In genomic region chr11:69000831-69001245, GRCh38 we compare ENCODE assay signal across 8 cellular contexts. TPM values are rescaled to one million over a fixed set of nuclear protein-coding genes. Genes with fewer than 3 reads are reported as not detected.
DNase-seq lines count a peak whose midpoint lies in the region; ATAC-seq and TF ChIP-seq lines count a peak whose summit lies in the region.

No MANE protein-coding gene starts in this region.

- no peaks in the 10 kb centered on the region for H4K20me1 ChIP-seq in GM23338 (replicated peaks; ENCODE audit: insufficient read depth)

- peak; percentile 37 for DNase-seq in GM23338 (ENCODE audit: low spot score)
- DNase-seq in SW480 (ENCODE audit: low spot score), result peak; percentile 76
- DNase-seq in glomerular endothelial cell (ENCODE audit: extremely low read depth, low read depth, low spot score), result peak; percentile 31
- no peak for DNase-seq in gastrocnemius medialis
- no peak for DNase-seq in NCI-H2081 (lab: John Stamatoyannopoulos, UW)
- no peak for DNase-seq in SHP77 treated with DMSO at 0.1 percent for 48 hours (lab: John Stamatoyannopoulos, UW)

- peaks cover 5% of the 10 kb centered on the region; the same call in 2 of the 3 replicates for H3K4me1 Mint-ChIP-seq in GM23338

- H3K27ac Mint-ChIP-seq in GM23338, result no peak overlapping the region

- H3K36me3 ChIP-seq in GM23338 (ENCODE audit: insufficient read depth) (no peaks in the 10 kb centered on the region), gastrocnemius medialis (no peaks in the 10 kb centered on the region)

- H3K4me2 ChIP-seq in GM23338, result no peak overlapping the region

- no peak overlapping the region for H3K4me3 Mint-ChIP-seq in GM23338

- H3K4me3 ChIP-seq in GM23338 (no peak overlapping the region), gastrocnemius medialis (no peak overlapping the region)

- H3K27me3 ChIP-seq in GM23338 (ENCODE audit: insufficient read depth), result no peaks in the 10 kb centered on the region
- peaks cover 0 to 9% (median 3%) of the 10 kb centered on the region in 3 donors for H3K27me3 ChIP-seq in gastrocnemius medialis

- intact Hi-C loops in gastrocnemius medialis (cut with DNase I; ENCODE audit: low total_unique reads), result no loop called here

- peak; percentile 7 to 35; a peak in 2 of 4 replicates for TF ChIP-seq CTCF in GM23338 (conservative IDR thresholded peaks at IDR 0.05; ENCODE audit: low read depth in 2 of 2)
- peak in 4 of 5 experiments; percentile 8 to 36 (median 20) for TF ChIP-seq CTCF in gastrocnemius medialis (IDR thresholded peaks at IDR 0.05 in 4 of 5, conservative IDR thresholded peaks at IDR 0.05 in 1 of 5)

- no peaks in the 10 kb centered on the region for H3K79me2 ChIP-seq in GM23338 (replicated peaks; ENCODE audit: insufficient read depth)

- ATAC-seq in GM23338 (peak; percentile 17; the same call in 2 of the 3 replicates), gastrocnemius medialis (peak; percentile 60 to 77), GM18498 (IDR thresholded peaks at IDR 0.05; ENCODE audit: unreplicated experiment) (no peak), GM21423 (IDR thresholded peaks at IDR 0.05; ENCODE audit: unreplicated experiment) (no peak)

- H3F3A ChIP-seq in GM23338 (replicated peaks; ENCODE audit: low read depth), result no peaks in the 10 kb centered on the region

- H3K4me1 ChIP-seq in GM23338 (ENCODE audit: insufficient read depth) (no peaks in the 10 kb centered on the region), gastrocnemius medialis (no peaks in the 10 kb centered on the region)

- H3K9me2 ChIP-seq in GM23338 (ENCODE audit: insufficient read depth), result no peaks in the 10 kb centered on the region

- no peaks in the 10 kb centered on the region for H3K9me3 ChIP-seq in gastrocnemius medialis

- no peak for TF ChIP-seq POLR2A in gastrocnemius medialis (IDR thresholded peaks at IDR 0.05)

- in situ Hi-C loops in gastrocnemius medialis (cut with MboI; ENCODE audit: low sequenced_read_pairs in 4 of 4), result no loop called here

- H3K9me3 Mint-ChIP-seq in GM23338, result no peaks in the 10 kb centered on the region

- H3K27me3 Mint-ChIP-seq in GM23338 (ENCODE audit: insufficient read depth, low read depth, poor library complexity), result peaks cover 4% of the 10 kb centered on the region

- H3K27ac ChIP-seq in GM23338 (ENCODE audit: low read depth) (no peak overlapping the region), gastrocnemius medialis (peak overlapping the region; percentile 13 to 54 (median 30))

- H2AFZ ChIP-seq in GM23338, result no peak overlapping the region

- peaks cover 3% of the 10 kb centered on the region; the same call in 1 of the 3 replicates for H3K36me3 Mint-ChIP-seq in GM23338 (ENCODE audit: low read depth)

TF ChIP-seq in GM23338, 12 proteins besides CTCF, POLR2A, EP300 and RAD21 (continues in another document):
- TF ChIP-seq CREB1 (CRISPR knock-in tag; IDR thresholded peaks at IDR 0.05; ENCODE audit: low read depth) (no peak), POLR2AphosphoS5 (IDR thresholded peaks at IDR 0.05; ENCODE audit: low read depth) (no peak), ZNF114 (CRISPR knock-in tag; IDR thresholded peaks at IDR 0.05) (no peak), REST (IDR thresholded peaks at IDR 0.05; ENCODE audit: unreplicated experiment) (no peak), NANOG (IDR thresholded peaks at IDR 0.05; ENCODE audit: borderline replicate concordance) (no peak), ETS1 (IDR thresholded peaks at IDR 0.05) (no peak), ZNF331 (CRISPR knock-in tag; IDR thresholded peaks at IDR 0.05; ENCODE audit: low read depth) (no peak), EZH2phosphoT487 (IDR thresholded peaks at IDR 0.05; ENCODE audit: unreplicated experiment) (no peak), STAT1 (IDR thresholded peaks at IDR 0.05; ENCODE audit: unreplicated experiment) (no peak), JUNB (IDR thresholded peaks at IDR 0.05; ENCODE audit: unreplicated experiment) (no peak), EZH2 (IDR thresholded peaks at IDR 0.05; ENCODE audit: low read depth, unreplicated experiment) (no peak)

RNA-seq across cellular contexts. Expression of gene MRGPRF, which starts 12.2 kb away (rescaled TPM):
- total RNA-seq in GM23338 (2014; rRNA removed; shearing (Covaris generic)), result 9.0 and 10.8 TPM in 2 replicates
- polyA plus RNA-seq in GM23338 (2016; fragmentation: Nextera tagmentation; extraction: Ambion mirVana), result 2.7 and 3.3 TPM in 2 replicates
- total RNA-seq in glomerular endothelial cell (0.24 TPM in 1 of 2 replicates, not detected in the other), gastrocnemius medialis (1 to 10 TPM; 1.8 to 6.7 (median 4.7) TPM)

RNA-seq across cellular contexts. Expression of gene MRGPRD, which starts 20.1 kb away (rescaled TPM):
- not detected in 2 replicates for total RNA-seq in GM23338 (2014; rRNA removed; shearing (Covaris generic))
- not detected in 2 replicates for polyA plus RNA-seq in GM23338 (2016; fragmentation: Nextera tagmentation; extraction: Ambion mirVana)
- not detected in 2 replicates for total RNA-seq in glomerular endothelial cell
- not detected for total RNA-seq in gastrocnemius medialis

RNA-seq across cellular contexts. Expression of gene TPCN2, which starts 47.9 kb away (rescaled TPM):
- total RNA-seq in GM23338 (2014; rRNA removed; shearing (Covaris generic)), result 14.7 and 15.1 TPM in 2 replicates
- 5.8 and 6.5 TPM in 2 replicates for polyA plus RNA-seq in GM23338 (2016; fragmentation: Nextera tagmentation; extraction: Ambion mirVana)
- total RNA-seq in glomerular endothelial cell, result 7.8 and 19.7 TPM in 2 replicates
- total RNA-seq in gastrocnemius medialis, result 1 to 10 TPM; 1.4 to 4.1 (median 3.3) TPM

Comparison
In these comparisons a context has a peak if more than half of its experiments do, and no peak if none do; other contexts are left out.
1. ATAC-seq: peak in GM23338 (single experiment) and gastrocnemius medialis (2 of 2); none in GM18498 (single experiment) and GM21423 (single experiment).
2. DNase-seq: peak in GM23338 (single experiment), SW480 (single experiment) and glomerular endothelial cell (single experiment); none in gastrocnemius medialis (0 of 2), NCI-H2081 (0 of 2) and SHP77 treated with DMSO at 0.1 percent for 48 hours (single experiment).